In genomic region chr10:132709471-132709951, GRCh38 we compare ENCODE assay signal across 23 cellular contexts.
A peak's percentile ranks its signal among the peaks of the same experiment; 100 is the strongest.
DNase-seq lines count a peak whose midpoint lies in the region; TF ChIP-seq lines count a peak whose summit lies in the region.
"Had no signal": no experiment of that assay in that cellular context is flagged by ENCODE, and none has a peak within 500 bp of the region (broad histone marks: within the 10 kb centered on the region; RNA-seq: fewer than 3 reads in every experiment).

No MANE protein-coding gene starts in this region.

- no peak for TF ChIP-seq POLR2A in spleen (IDR thresholded peaks at IDR 0.05)

- H3K4me1 ChIP-seq in BLaER1 treated with 17β-estradiol and CSF1 and Interleukin-3, amounts not matched to agents 10 nM and 100 nM, result peaks cover 7 to 43% (median 33%) of the 10 kb centered on the region in 10 experiments; a peak in 19 of 20 replicates
- H3K4me1 ChIP-seq in spleen, result no peaks in the 10 kb centered on the region
- H3K4me1 ChIP-seq: breast epithelium, psoas muscle, testis had no signal

- H3K27me3 ChIP-seq in BLaER1 treated with 17β-estradiol and CSF1 and Interleukin-3, amounts not matched to agents 10 nM and 100 nM, result no peaks in the 10 kb centered on the region
- H3K27me3 ChIP-seq in dorsolateral prefrontal cortex (no peaks in the 10 kb centered on the region), spleen (replicated peaks in 1 of 7) (no peaks in the 10 kb centered on the region), WERI-Rb-1 (ENCODE audit: insufficient read depth, low read depth, severe bottlenecking) (no peaks in the 10 kb centered on the region)
- H3K27me3 ChIP-seq: breast epithelium, testis had no signal

- DNase-seq in dorsolateral prefrontal cortex, result peak in 6 of 10 donors; percentile 5 to 38 (median 30)
- peak; percentile 46 for DNase-seq in islet precursor cell
- peak; percentile 64 for DNase-seq in spleen
- DNase-seq in foreskin fibroblast, result no peak
- DNase-seq in WERI-Rb-1, result no peak
- DNase-seq in iPS-NIHi11 (ENCODE audit: low spot score), result no peak
- DNase-seq: activated CD4-positive, alpha-beta T cell treated with anti-CD3 and anti-CD28 coated beads for 4 hours; effector CD8-positive, alpha-beta T cell; MM.1S; naive B cell; NCI-H2029; NCI-H226; occipital lobe; stimulated activated naive CD4-positive, alpha-beta T cell; T-helper 9 cell; testis had no signal

- intact Hi-C loops in dorsolateral prefrontal cortex (cut with DNase I), result no loop called here
- intact Hi-C loops in spleen (cut with DNase I; ENCODE audit: low total_unique reads), result no loop called here

- H3K4me3 ChIP-seq in BLaER1 treated with 17β-estradiol and CSF1 and Interleukin-3, amounts not matched to agents 10 nM and 100 nM, result no peak overlapping the region
- no peak overlapping the region for H3K4me3 ChIP-seq in dorsolateral prefrontal cortex
- H3K4me3 ChIP-seq in spleen, result no peak overlapping the region
- H3K4me3 ChIP-seq in foreskin fibroblast (ENCODE audit: low read depth in 1 of 2, low read length in 2 of 2), result no peak overlapping the region
- no peak overlapping the region for H3K4me3 ChIP-seq in WERI-Rb-1 (ENCODE audit: low read depth, low read length)
- H3K4me3 ChIP-seq: breast epithelium, psoas muscle, skin epidermis, testis had no signal

- peaks cover 18 to 86% (median 29%) of the 10 kb centered on the region in 11 experiments for H3K36me3 ChIP-seq in BLaER1 treated with 17β-estradiol and CSF1 and Interleukin-3, amounts not matched to agents 10 nM and 100 nM
- peaks cover 0 to 100% (median 47%) of the 10 kb centered on the region in 6 donors for H3K36me3 ChIP-seq in spleen
- H3K36me3 ChIP-seq in WERI-Rb-1, result no peaks in the 10 kb centered on the region
- H3K36me3 ChIP-seq: breast epithelium had no signal

- WGBS in spleen, 5 donors, result 87 to 94% (median 90%) methylated on average over 10 to 13 of the region's 13 CpGs

- no peak overlapping the region for H3K27ac ChIP-seq in BLaER1 treated with 17β-estradiol and CSF1 and Interleukin-3, amounts not matched to agents 10 nM and 100 nM
- H3K27ac ChIP-seq in dorsolateral prefrontal cortex (peak overlapping the region in 42 of 59 donors; percentile 2 to 90 (median 61)), spleen (no peak overlapping the region), WERI-Rb-1 (no peak overlapping the region)
- H3K27ac ChIP-seq: breast epithelium, epithelial cell of prostate, HL-60, psoas muscle, skin epidermis, testis, VCaP had no signal

- peak overlapping the region in 7 of 11 experiments; percentile 14 to 67 (median 33); a peak in 12 of 22 replicates for H3K4me2 ChIP-seq in BLaER1 treated with 17β-estradiol and CSF1 and Interleukin-3, amounts not matched to agents 10 nM and 100 nM

- peaks cover 0 to 80% (median 40%) of the 10 kb centered on the region in 11 experiments; a peak in 18 of 22 replicates for H4K20me1 ChIP-seq in BLaER1 treated with 17β-estradiol and CSF1 and Interleukin-3, amounts not matched to agents 10 nM and 100 nM

- peaks cover 18 to 25% (median 23%) of the 10 kb centered on the region in 11 experiments for H3K9me3 ChIP-seq in BLaER1 treated with 17β-estradiol and CSF1 and Interleukin-3, amounts not matched to agents 10 nM and 100 nM (replicated peaks in 1 of 11)
- H3K9me3 ChIP-seq in spleen, result peaks cover 0 to 24% (median 20%) of the 10 kb centered on the region in 8 donors
- H3K9me3 ChIP-seq in WERI-Rb-1 (ENCODE audit: severe bottlenecking), result peaks cover 13% of the 10 kb centered on the region
- H3K9me3 ChIP-seq: psoas muscle, testis had no signal

- TF ChIP-seq CTCF in dorsolateral prefrontal cortex (IDR thresholded peaks at IDR 0.05 in 54 of 56, conservative IDR thresholded peaks at IDR 0.05 in 2 of 56; ENCODE audit: low read depth in 1 of 56, partially characterized antibody in 56 of 56), result no peak
- TF ChIP-seq CTCF in spleen (IDR thresholded peaks at IDR 0.05 in 8 of 11, conservative IDR thresholded peaks at IDR 0.05 in 3 of 11), result no peak
- TF ChIP-seq CTCF in foreskin fibroblast (IDR thresholded peaks at IDR 0.05; ENCODE audit: low read depth, low read length), result no peak
- no peak for TF ChIP-seq CTCF in WERI-Rb-1 (IDR thresholded peaks at IDR 0.05; ENCODE audit: low read depth, low read length)

- peak overlapping the region in 1 of 11 experiments; percentile 29; a peak in 1 of 22 replicates for H3K9ac ChIP-seq in BLaER1 treated with 17β-estradiol and CSF1 and Interleukin-3, amounts not matched to agents 10 nM and 100 nM

Comparison
In these comparisons a context has a peak if more than half of its experiments do, and no peak if none do; other contexts are left out.
1. H3K27ac ChIP-seq: peak in dorsolateral prefrontal cortex (42 of 59); none in BLaER1 treated with 17β-estradiol and CSF1 and Interleukin-3, amounts not matched to agents 10 nM and 100 nM (0 of 11), spleen (0 of 8) and WERI-Rb-1 (single experiment).
2. DNase-seq: peak in dorsolateral prefrontal cortex (6 of 10), islet precursor cell (single experiment) and spleen (single experiment); none in foreskin fibroblast (0 of 2), WERI-Rb-1 (single experiment) and iPS-NIHi11 (single experiment).